Comparison of ENCODE assay signal across 2 cellular contexts in the genomic region with DNA sequence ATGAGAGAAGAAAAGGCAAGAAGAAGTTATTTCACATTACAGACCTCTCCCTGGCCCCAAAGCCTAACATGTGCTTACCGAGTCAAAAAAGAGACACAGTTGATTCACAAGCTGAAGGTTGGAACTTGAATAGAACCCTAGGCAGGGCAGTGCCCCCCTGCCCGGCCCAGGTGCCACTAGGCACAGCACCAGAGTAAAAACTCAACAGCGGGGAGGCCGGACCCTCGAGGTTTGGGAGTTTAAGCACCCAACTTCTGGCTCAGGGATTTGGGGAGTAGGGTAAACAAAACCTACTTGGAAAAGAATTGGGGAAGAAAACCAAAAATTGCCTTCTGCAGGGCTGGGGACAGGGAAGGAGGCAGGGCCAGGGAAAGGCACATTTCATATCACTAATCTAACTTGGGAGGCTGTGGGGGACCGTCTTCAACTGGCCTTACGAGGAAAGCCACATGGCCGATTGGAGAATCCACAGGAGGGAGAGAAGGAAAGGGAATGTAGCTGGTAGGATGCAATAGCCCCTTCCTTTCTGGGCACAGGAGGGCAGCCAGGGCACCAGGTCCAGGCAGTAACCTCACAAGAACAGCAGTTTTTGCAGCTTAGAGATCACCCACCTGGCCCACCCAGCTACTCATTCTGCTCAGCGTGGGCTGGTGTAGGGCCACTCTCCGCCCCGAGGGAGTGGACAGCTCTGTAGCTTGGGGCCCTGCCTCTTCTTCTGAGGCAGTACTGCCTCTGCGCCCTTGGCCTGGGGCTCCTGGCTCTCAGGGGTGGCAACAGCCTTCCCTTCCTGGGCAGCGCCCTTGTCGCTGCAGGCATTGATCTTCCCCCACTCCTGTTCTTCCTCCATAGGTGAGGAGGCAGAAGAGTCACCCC.
A peak's percentile ranks its signal among the peaks of the same experiment; 100 is the strongest.
TF ChIP-seq lines count a peak whose summit lies in the region.

No MANE protein-coding gene starts in this region.

TF ChIP-seq in IMR-90, 13 proteins besides CTCF, POLR2A, EP300 and RAD21:
- no peak for TF ChIP-seq MXI1 (IDR thresholded peaks at IDR 0.05; ENCODE audit: borderline replicate concordance, low read depth, low read length)
- TF ChIP-seq MAFK (IDR thresholded peaks at IDR 0.05; ENCODE audit: low read depth, low read length), result no peak

TF ChIP-seq in H1, 55 proteins besides CTCF, POLR2A, EP300 and RAD21:
- TF ChIP-seq SP2 (IDR thresholded peaks at IDR 0.05; ENCODE audit: low read length), result no peak
- TF ChIP-seq GTF2F1 (IDR thresholded peaks at IDR 0.05; ENCODE audit: borderline replicate concordance, low read depth, low read length), result no peak
- no peak for TF ChIP-seq EGR1 (IDR thresholded peaks at IDR 0.05; ENCODE audit: borderline replicate concordance, low read depth, low read length)
- TF ChIP-seq CHD1 (IDR thresholded peaks at IDR 0.05; ENCODE audit: low read depth, low read length), result no peak
- TF ChIP-seq ZNF274 (IDR thresholded peaks at IDR 0.05; ENCODE audit: borderline replicate concordance, extremely low read depth, low read length), result no peak
- TF ChIP-seq, protein P1, sequence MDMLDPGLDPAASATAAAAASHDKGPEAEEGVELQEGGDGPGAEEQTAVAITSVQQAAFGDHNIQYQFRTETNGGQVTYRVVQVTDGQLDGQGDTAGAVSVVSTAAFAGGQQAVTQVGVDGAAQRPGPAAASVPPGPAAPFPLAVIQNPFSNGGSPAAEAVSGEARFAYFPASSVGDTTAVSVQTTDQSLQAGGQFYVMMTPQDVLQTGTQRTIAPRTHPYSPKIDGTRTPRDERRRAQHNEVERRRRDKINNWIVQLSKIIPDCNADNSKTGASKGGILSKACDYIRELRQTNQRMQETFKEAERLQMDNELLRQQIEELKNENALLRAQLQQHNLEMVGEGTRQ (IDR thresholded peaks at IDR 0.05; ENCODE audit: low read length), result no peak
- TF ChIP-seq, protein P2, sequence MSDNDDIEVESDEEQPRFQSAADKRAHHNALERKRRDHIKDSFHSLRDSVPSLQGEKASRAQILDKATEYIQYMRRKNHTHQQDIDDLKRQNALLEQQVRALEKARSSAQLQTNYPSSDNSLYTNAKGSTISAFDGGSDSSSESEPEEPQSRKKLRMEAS (IDR thresholded peaks at IDR 0.05), result peak; percentile 40; the same call in 1 of the 2 replicates
